28 cellular contexts compared by ENCODE assay signal in genomic region chr1:86955678-86956077, GRCh38.
"Had no signal": no experiment of that assay in that cellular context is flagged by ENCODE, and none has a peak within 500 bp of the region (broad histone marks: within the 10 kb centered on the region; RNA-seq: fewer than 3 reads in every experiment).

No MANE protein-coding gene starts in this region.

- H3K9ac ChIP-seq: neural progenitor cell, parathyroid adenoma had no signal

- H3K9me3 Mint-ChIP-seq: naive thymus-derived CD4-positive, alpha-beta T cell; stimulated activated memory B cell treated with anti-CD40 and anti-IgM and Interleukin-4, amounts not matched to agents 10 μg/mL and 1 μg/mL and 100 μg/mL, for 72 hours; stimulated activated naive CD8-positive, alpha-beta T cell treated with anti-CD3 and anti-CD28 coated beads, Interleukin-15, amount 100 ng/mL, for 72 hours had no signal

- H3K27me3 ChIP-seq: hepatocyte, neural progenitor cell, neutrophil, right atrium auricular region, right lobe of liver, thyroid gland, transverse colon, upper lobe of left lung, vagina had no signal

- H3K27ac ChIP-seq: hepatocyte, left ventricle myocardium inferior, neutrophil, parathyroid adenoma, right atrium auricular region, right lobe of liver, thyroid gland, transverse colon, upper lobe of left lung, vagina had no signal

- H3K9me3 ChIP-seq: left ventricle myocardium inferior, neutrophil, right atrium auricular region, right lobe of liver, thyroid gland, transverse colon, upper lobe of left lung, vagina had no signal

- H3K27me3 Mint-ChIP-seq: naive thymus-derived CD4-positive, alpha-beta T cell; progenitor cell of endocrine pancreas; stimulated activated memory B cell treated with anti-CD40 and anti-IgM and Interleukin-4, amounts not matched to agents 10 μg/mL and 1 μg/mL and 100 μg/mL, for 72 hours; stimulated activated naive CD8-positive, alpha-beta T cell treated with anti-CD3 and anti-CD28 coated beads, Interleukin-15, amount 100 ng/mL, for 72 hours had no signal

- H3K4me3 ChIP-seq: hepatocyte, left ventricle myocardium inferior, lung, neural progenitor cell, right atrium auricular region, right lobe of liver, smooth muscle cell, thyroid gland, transverse colon, upper lobe of left lung, vagina had no signal

- ATAC-seq: naive thymus-derived CD4-positive, alpha-beta T cell; right lobe of liver; stimulated activated memory B cell treated with anti-CD40 and anti-IgM and Interleukin-4, amounts not matched to agents 10 μg/mL and 1 μg/mL and 100 μg/mL, for 72 hours; stimulated activated naive CD8-positive, alpha-beta T cell treated with anti-CD3 and anti-CD28 coated beads, Interleukin-15, amount 100 ng/mL, for 72 hours had no signal

- H3K4me2 ChIP-seq: hepatocyte, neural progenitor cell, smooth muscle cell had no signal

- H2AFZ ChIP-seq: hepatocyte, neural progenitor cell, parathyroid adenoma had no signal

- H3K4me3 Mint-ChIP-seq: mesothelial cell of epicardium; naive thymus-derived CD4-positive, alpha-beta T cell; nephron; neural progenitor cell; stimulated activated memory B cell treated with anti-CD40 and anti-IgM and Interleukin-4, amounts not matched to agents 10 μg/mL and 1 μg/mL and 100 μg/mL, for 72 hours; stimulated activated naive CD8-positive, alpha-beta T cell treated with anti-CD3 and anti-CD28 coated beads, Interleukin-15, amount 100 ng/mL, for 72 hours had no signal

- H3K79me2 ChIP-seq: parathyroid adenoma had no signal

- H3K36me3 ChIP-seq: left ventricle myocardium inferior, neural progenitor cell, neutrophil, right atrium auricular region, right lobe of liver, thyroid gland, transverse colon, upper lobe of left lung, vagina had no signal

- DNase-seq: islet precursor cell; left ventricle myocardium inferior; mesendoderm; naive thymus-derived CD4-positive, alpha-beta T cell; occipital lobe; right lobe of liver; stimulated activated CD4-positive, alpha-beta T cell treated with anti-CD3 and anti-CD28 coated beads, Interleukin-1b, Interleukin-23, amount 100 ng/mL, for 48 hours; stimulated activated CD4-positive, alpha-beta T cell treated with anti-CD3 and anti-CD28 coated beads, Interleukin-2, amount 100 ng/mL, for 48 hours; stimulated activated CD4-positive, alpha-beta T cell treated with anti-CD3 and anti-CD28 coated beads, Interleukin-4, amount 100 ng/mL, for 4 hours; stimulated activated CD8-positive, alpha-beta memory T cell treated with anti-CD3 and anti-CD28 coated beads, Interleukin-4, amount 100 ng/mL, for 48 hours; stimulated activated naive CD4-positive, alpha-beta T cell treated with Interleukin-2 at 50 U/mL for 16 hours; stimulated activated naive CD8-positive, alpha-beta T cell treated with anti-CD3 and anti-CD28 coated beads, Interleukin-15, amount 100 ng/mL, for 72 hours; substantia nigra; thyroid gland; transverse colon had no signal

- H3K4me1 ChIP-seq: left ventricle myocardium inferior, parathyroid adenoma, right atrium auricular region, thyroid gland, vagina had no signal

- H3K4me1 Mint-ChIP-seq: neural progenitor cell had no signal

- H3K27ac Mint-ChIP-seq: mesothelial cell of epicardium; nephron; neural progenitor cell; progenitor cell of endocrine pancreas; stimulated activated memory B cell treated with anti-CD40 and anti-IgM and Interleukin-4, amounts not matched to agents 10 μg/mL and 1 μg/mL and 100 μg/mL, for 72 hours; stimulated activated naive CD8-positive, alpha-beta T cell treated with anti-CD3 and anti-CD28 coated beads, Interleukin-15, amount 100 ng/mL, for 72 hours had no signal
